Comparison of ENCODE assay signal across 3 cellular contexts in genomic region chr6:76003115-76003514, GRCh38.
TF ChIP-seq lines count a peak whose summit lies in the region.

No MANE protein-coding gene starts in this region.

TF ChIP-seq in A549, 52 proteins besides CTCF, POLR2A, EP300 and RAD21:
- TF ChIP-seq MAFK (IDR thresholded peaks at IDR 0.05; ENCODE audit: partially characterized antibody), result peak; percentile 88
- no peak for TF ChIP-seq ZSCAN20 (CRISPR knock-in tag; IDR thresholded peaks at IDR 0.05)

TF ChIP-seq in IMR-90, 13 proteins besides CTCF, POLR2A, EP300 and RAD21:
- TF ChIP-seq MAFK (IDR thresholded peaks at IDR 0.05; ENCODE audit: low read depth, low read length) (peak; percentile 97), CHD1 (IDR thresholded peaks at IDR 0.05; ENCODE audit: low read depth, low read length) (no peak), FOS (IDR thresholded peaks at IDR 0.05; ENCODE audit: low read depth, low read length) (no peak), NFE2L2 (IDR thresholded peaks at IDR 0.05; ENCODE audit: low read depth, low read length) (no peak), RCOR1 (IDR thresholded peaks at IDR 0.05; ENCODE audit: insufficient replicate concordance, low read length) (no peak)

TF ChIP-seq in K562, 482 proteins besides CTCF, POLR2A, EP300 and RAD21:
- TF ChIP-seq ZNF121 (CRISPR knock-in tag; conservative IDR thresholded peaks at IDR 0.05) (no peak), MAFF (IDR thresholded peaks at IDR 0.05; ENCODE audit: low read length) (peak; percentile 84), C11orf30 (IDR thresholded peaks at IDR 0.05; ENCODE audit: low read depth) (peak; percentile 68; the same call in 1 of the 2 replicates), MAFK (IDR thresholded peaks at IDR 0.05; ENCODE audit: low read length) (peak; percentile 92), HBP1 (CRISPR knock-in tag; IDR thresholded peaks at IDR 0.05) (no peak), ZNF316 (IDR thresholded peaks at IDR 0.05) (peak; percentile 82), MAFG (tag; conservative IDR thresholded peaks at IDR 0.05) (peak; percentile 46)
